10 cellular contexts compared by ENCODE assay signal in genomic region chr4:36551697-36552214, GRCh38.
DNase-seq lines count a peak whose midpoint lies in the region; ATAC-seq, FAIRE-seq and TF ChIP-seq lines count a peak whose summit lies in the region.
"Had no signal": no experiment of that assay in that cellular context is flagged by ENCODE, and none has a peak within 500 bp of the region (broad histone marks: within the 10 kb centered on the region; RNA-seq: fewer than 3 reads in every experiment).

No MANE protein-coding gene starts in this region.

- H3K27ac ChIP-seq in foreskin keratinocyte (peak overlapping the region; percentile 98), transverse colon (no peak overlapping the region), HepG2 (ENCODE audit: extremely low read length, insufficient read depth, low read length) (no peak overlapping the region)

- H3K36me3 ChIP-seq in transverse colon = no peaks in the 10 kb centered on the region
- no peaks in the 10 kb centered on the region for H3K36me3 ChIP-seq in HepG2 (replicated peaks in 1 of 2; ENCODE audit: control insufficient read depth in 1 of 2, insufficient read depth in 2 of 2, low read length in 2 of 2)

- no peak for TF ChIP-seq POLR2A in transverse colon (IDR thresholded peaks at IDR 0.05)
- TF ChIP-seq POLR2A in HepG2 (IDR thresholded peaks at IDR 0.05; ENCODE audit: insufficient read depth in 1 of 2, low read depth in 2 of 2, low read length in 2 of 2) = no peak

- TF ChIP-seq CTCF in foreskin keratinocyte (conservative IDR thresholded peaks at IDR 0.05) (no peak), transverse colon (IDR thresholded peaks at IDR 0.05) (no peak), HepG2 (CRISPR knock-in tag; IDR thresholded peaks at IDR 0.05) (no peak)

- H3K27me3 ChIP-seq in foreskin keratinocyte = no peaks in the 10 kb centered on the region
- no peaks in the 10 kb centered on the region for H3K27me3 ChIP-seq in transverse colon
- H3K27me3 ChIP-seq in HepG2 (ENCODE audit: control insufficient read depth in 1 of 2, insufficient read depth in 2 of 2, low read length in 2 of 2) = no peaks in the 10 kb centered on the region

- H2AFZ ChIP-seq in HepG2 (ENCODE audit: low read length) = no peak overlapping the region

- POLR2A ChIA-PET in HepG2 (lab: Yijun Ruan, JAX) = no interaction called here

- no peaks in the 10 kb centered on the region for H3K79me2 ChIP-seq in HepG2 (ENCODE audit: insufficient read depth, low read length)

- WGBS in transverse colon (ENCODE audit: low coverage in 1 of 2), 2 donors = 73 to 77% methylated on average over 3 to 4 of the region's 4 CpGs
- 0% methylated on average over 4 of the region's 4 CpGs for WGBS in HepG2 (ENCODE audit: low lambda C conversion rate)

- TF ChIP-seq EP300 in transverse colon (IDR thresholded peaks at IDR 0.05; ENCODE audit: low read depth) (no peak), HepG2 (IDR thresholded peaks at IDR 0.05; ENCODE audit: low read depth in 2 of 2, low read length in 2 of 2) (no peak), HepG2 (CRISPR knock-in tag; IDR thresholded peaks at IDR 0.05; ENCODE audit: borderline replicate concordance) (no peak)

- no peak overlapping the region for H3K9ac ChIP-seq in HepG2 (ENCODE audit: insufficient read depth, low read depth, low read length)

- no peak for FAIRE-seq in HepG2 (lab: Jason Lieb, UNC)

- H3K9me3 ChIP-seq in transverse colon (no peaks in the 10 kb centered on the region), HepG2 (ENCODE audit: low read length) (no peaks in the 10 kb centered on the region; the same call in none of the 2 replicates)

- H3K4me2 ChIP-seq in HepG2 (ENCODE audit: low read depth, low read length) = no peak overlapping the region

- intact Hi-C loops in transverse colon (cut with DNase I; ENCODE audit: low total_unique reads) (no loop called here), HepG2 (cut with micrococcal nuclease; ENCODE audit: unreplicated experiment) (no loop called here)

- peak; percentile 94 to 97 for DNase-seq in foreskin keratinocyte
- no peak for DNase-seq in HUDEP-2 (lab: John Stamatoyannopoulos, UW; ENCODE audit: unreplicated experiment in 76 of 76)
- no peak for DNase-seq in transverse colon
- DNase-seq in hypothalamus (lab: John Stamatoyannopoulos, UW) = no peak
- no peak for DNase-seq in HepG2 (ENCODE audit: low spot score)
- DNase-seq: effector CD4-positive, alpha-beta T cell had no signal

- TF ChIP-seq RAD21 in HepG2 (CRISPR knock-in tag; IDR thresholded peaks at IDR 0.05) = no peak

- ATAC-seq in GM18873 (IDR thresholded peaks at IDR 0.05; ENCODE audit: low FRiP score, unreplicated experiment) = peak; percentile 95
- ATAC-seq in GM21737 (IDR thresholded peaks at IDR 0.05; ENCODE audit: unreplicated experiment) = peak; percentile 71
- peak; percentile 91 for ATAC-seq in HG03460 (IDR thresholded peaks at IDR 0.05; ENCODE audit: unreplicated experiment)
- peak; percentile 97 for ATAC-seq in foreskin keratinocyte
- ATAC-seq in HepG2 = no peak

- CTCF ChIA-PET in HepG2 (lab: Yijun Ruan, JAX; ENCODE audit: low intra/inter-chr PET ratio, low total read pairs) = no interaction called here

- BruUV-seq in HepG2 (replicated peaks; lab: Mats Ljungman, UMichigan) = no TSS peak

- no peaks in the 10 kb centered on the region for H4K20me1 ChIP-seq in HepG2 (ENCODE audit: insufficient read depth, low read length)

- H3K4me3 ChIP-seq in transverse colon = no peak overlapping the region
- no peak overlapping the region for H3K4me3 ChIP-seq in HepG2 (replicated peaks in 1 of 3; ENCODE audit: insufficient read depth in 1 of 3, low read depth in 2 of 3, low read length in 3 of 3)
- H3K4me3 ChIP-seq: lung had no signal

- H3K4me1 ChIP-seq in foreskin keratinocyte = peaks cover 38% of the 10 kb centered on the region
- H3K4me1 ChIP-seq in transverse colon = no peaks in the 10 kb centered on the region
- H3K4me1 ChIP-seq in HepG2 (ENCODE audit: insufficient read depth, low read length) = no peaks in the 10 kb centered on the region

- in situ Hi-C loops in transverse colon (cut with MboI; ENCODE audit: low pct_ligation_motif_present in 1 of 4, low pct_unique_long_range_greater_than_20kb in 1 of 4, low sequenced_read_pairs in 3 of 4) = no loop called here
- in situ Hi-C loops in HepG2 (cut with HindIII; ENCODE audit: extremely low pct_ligation_motif_present, low pct_unique_long_range_greater_than_20kb) = no loop called here

TF ChIP-seq in HepG2, 621 proteins besides CTCF, POLR2A, EP300 and RAD21 (continues in another document):
- TF ChIP-seq ZFP82 (CRISPR knock-in tag; IDR thresholded peaks at IDR 0.05; ENCODE audit: borderline replicate concordance) = no peak
- no peak for TF ChIP-seq ATF5 (CRISPR knock-in tag; IDR thresholded peaks at IDR 0.05; ENCODE audit: low read depth)
- TF ChIP-seq CHD2 (IDR thresholded peaks at IDR 0.05; ENCODE audit: low read depth, low read length) = no peak
- TF ChIP-seq ZSCAN22 (CRISPR knock-in tag; IDR thresholded peaks at IDR 0.05) = no peak
- no peak for TF ChIP-seq ELK4 (CRISPR knock-in tag; IDR thresholded peaks at IDR 0.05; ENCODE audit: borderline replicate concordance)
- TF ChIP-seq HOMEZ (CRISPR knock-in tag; IDR thresholded peaks at IDR 0.05; ENCODE audit: low read depth) = no peak
- TF ChIP-seq ZC3H4 (CRISPR knock-in tag; IDR thresholded peaks at IDR 0.05; ENCODE audit: borderline replicate concordance) = no peak
- TF ChIP-seq, protein P1, sequence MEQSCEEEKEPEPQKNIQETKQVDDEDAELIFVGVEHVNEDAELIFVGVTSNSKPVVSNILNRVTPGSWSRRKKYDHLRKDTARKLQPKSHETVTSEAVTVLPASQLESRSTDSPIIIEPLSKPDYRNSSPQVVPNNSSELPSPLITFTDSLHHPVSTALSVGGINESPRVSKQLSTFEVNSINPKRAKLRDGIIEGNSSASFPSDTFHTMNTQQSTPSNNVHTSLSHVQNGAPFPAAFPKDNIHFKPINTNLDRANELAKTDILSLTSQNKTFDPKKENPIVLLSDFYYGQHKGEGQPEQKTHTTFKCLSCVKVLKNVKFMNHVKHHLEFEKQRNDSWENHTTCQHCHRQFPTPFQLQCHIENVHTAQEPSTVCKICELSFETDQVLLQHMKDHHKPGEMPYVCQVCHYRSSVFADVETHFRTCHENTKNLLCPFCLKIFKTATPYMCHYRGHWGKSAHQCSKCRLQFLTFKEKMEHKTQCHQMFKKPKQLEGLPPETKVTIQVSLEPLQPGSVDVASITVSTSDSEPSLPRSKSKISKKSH (CRISPR knock-in tag; IDR thresholded peaks at IDR 0.05; ENCODE audit: borderline replicate concordance) = no peak

Comparison
In these comparisons a context has a peak if more than half of its experiments do, and no peak if none do; other contexts are left out.
1. DNase-seq: peak in foreskin keratinocyte (2 of 2); none in HUDEP-2 (0 of 76), transverse colon (single experiment), hypothalamus (0 of 51) and HepG2 (single experiment).